ENCODE assay signal across 18 cellular contexts in genomic region chr2:219289195-219289536, GRCh38. TPM values are rescaled to one million over a fixed set of nuclear protein-coding genes. Genes with fewer than 3 reads are reported as not detected.
A peak's percentile ranks its signal among the peaks of the same experiment; 100 is the strongest.
DNase-seq lines count a peak whose midpoint lies in the region; ATAC-seq, FAIRE-seq and TF ChIP-seq lines count a peak whose summit lies in the region.
"Had no signal": no experiment of that assay in that cellular context is flagged by ENCODE, and none has a peak within 500 bp of the region (broad histone marks: within the 10 kb centered on the region; RNA-seq: fewer than 3 reads in every experiment).

No MANE protein-coding gene starts in this region.

- H3K4me1 ChIP-seq in IMR-90 (ENCODE audit: control insufficient read depth, insufficient read depth, low read length) (peaks cover 17% of the 10 kb centered on the region), astrocyte (ENCODE audit: insufficient read depth, low read length) (peaks cover 21% of the 10 kb centered on the region), suprapubic skin (peaks cover 61% of the 10 kb centered on the region)
- H3K4me1 ChIP-seq: parathyroid adenoma had no signal

- H3K36me3 ChIP-seq in IMR-90 (ENCODE audit: control insufficient read depth, insufficient read depth, low read length) (peaks cover 22% of the 10 kb centered on the region), astrocyte (ENCODE audit: insufficient read depth, low read length) (peaks cover 2% of the 10 kb centered on the region), suprapubic skin (peaks cover 11% of the 10 kb centered on the region)

- H4K91ac ChIP-seq in IMR-90 (ENCODE audit: insufficient read depth, low read depth, low read length): 0 out of 2 replicates have a peak overlapping the region, but pooled peaks have one; percentile 18

- in situ Hi-C loops in IMR-90 (cut with MboI; ENCODE audit: low sequenced_read_pairs): no loop called here

- no peaks in the 10 kb centered on the region for H3K79me1 ChIP-seq in IMR-90 (ENCODE audit: low read depth in 1 of 2, low read length in 2 of 2)

- H3K4me1 Mint-ChIP-seq in astrocyte (ENCODE audit: low read depth, unreplicated experiment): peaks cover 15% of the 10 kb centered on the region

- CTCF ChIA-PET in IMR-90 (lab: Yijun Ruan, JAX): interaction anchor here (0.6 to 0.7 kb wide), 2 partner anchors 10 to 978 kb away, joined by 3 read pairs; partner anchors contain the start of gene DNAJB2

- H3K4me2 ChIP-seq in IMR-90 (ENCODE audit: low read depth, low read length): peak overlapping the region; percentile 52
- H3K4me2 ChIP-seq in astrocyte (ENCODE audit: low read length): peak overlapping the region; percentile 64

- dilution Hi-C loops in IMR-90 (cut with HindIII; ENCODE audit: low sequenced_read_pairs, unreplicated experiment): no loop called here

- ATAC-seq in IMR-90 (ENCODE audit: low read depth) (no peak), HG02759 (IDR thresholded peaks at IDR 0.05; ENCODE audit: unreplicated experiment) (no peak)
- ATAC-seq: activated CD8-positive, alpha-beta memory T cell treated with anti-CD3 and anti-CD28 coated beads, Interleukin-2, amount 10 ng/mL, durations not matched to agents 7 days and 5 days had no signal

- peak overlapping the region in 1 of 2 experiments; percentile 41; a peak in 2 of 4 replicates for H4K8ac ChIP-seq in IMR-90 (ENCODE audit: low read depth in 2 of 2, low read length in 2 of 2)

- BruUV-seq in IMR-90 (replicated peaks; lab: Mats Ljungman, UMichigan): no TSS peak

- peak overlapping the region; percentile 45; the same call in 1 of the 2 replicates for H2AK5ac ChIP-seq in IMR-90 (ENCODE audit: low read depth, low read length)

- H3K27me3 ChIP-seq in IMR-90 (ENCODE audit: control insufficient read depth, insufficient read depth, low read length) (no peaks in the 10 kb centered on the region), astrocyte (ENCODE audit: insufficient read depth, low read length) (no peaks in the 10 kb centered on the region), layer of hippocampus (ENCODE audit: control insufficient read depth, insufficient read depth, low read length) (no peaks in the 10 kb centered on the region), suprapubic skin (no peaks in the 10 kb centered on the region)
- H3K27me3 ChIP-seq: BE2C had no signal

- H4K20me1 ChIP-seq in IMR-90 (ENCODE audit: insufficient read depth, low read length) (peaks cover 10% of the 10 kb centered on the region; the same call in 1 of the 2 replicates), astrocyte (ENCODE audit: insufficient read depth, low read length) (no peaks in the 10 kb centered on the region)

- H3K9me1 ChIP-seq in IMR-90 (ENCODE audit: insufficient read depth, low read length): peaks cover 11% of the 10 kb centered on the region; the same call in 1 of the 2 replicates

- 0 out of 2 replicates have a peak overlapping the region, but pooled peaks have one; percentile 11 for H3K9ac ChIP-seq in IMR-90 (ENCODE audit: low read depth, low read length)
- no peak overlapping the region for H3K9ac ChIP-seq in astrocyte (ENCODE audit: low read length)
- H3K9ac ChIP-seq: parathyroid adenoma had no signal

- no peak overlapping the region for H3K27ac Mint-ChIP-seq in astrocyte (ENCODE audit: unreplicated experiment)
- H3K27ac Mint-ChIP-seq: activated CD8-positive, alpha-beta memory T cell treated with anti-CD3 and anti-CD28 coated beads, Interleukin-2, amount 10 ng/mL, durations not matched to agents 7 days and 5 days had no signal

- H3K14ac ChIP-seq in IMR-90 (replicated peaks; ENCODE audit: low read depth, low read length): no peak overlapping the region; the same call in 1 of the 2 replicates

- intact Hi-C loops in IMR-90 (cut with micrococcal nuclease): loop anchor here (1.0 to 2.0 kb wide), 2 partner anchors 10 to 58 kb away; partner anchors contain the start of gene DNAJB2

- H3K23ac ChIP-seq in IMR-90 (ENCODE audit: low read depth, low read length): peak overlapping the region; percentile 82; the same call in 1 of the 2 replicates

- H3K4me3 ChIP-seq in IMR-90 (ENCODE audit: insufficient read depth, low read depth, low read length) (no peak overlapping the region), astrocyte (ENCODE audit: insufficient read depth, low read depth, low read length) (no peak overlapping the region), suprapubic skin (no peak overlapping the region)

- peak overlapping the region; percentile 28; the same call in 1 of the 2 replicates for H4K5ac ChIP-seq in IMR-90 (ENCODE audit: low read depth, low read length)

- peak overlapping the region; percentile 35; the same call in 1 of the 2 replicates for H2BK120ac ChIP-seq in IMR-90 (ENCODE audit: low read depth, low read length)

- TF ChIP-seq CTCF in IMR-90 (conservative IDR thresholded peaks at IDR 0.05; ENCODE audit: low read depth, low read length) (no peak), astrocyte (IDR thresholded peaks at IDR 0.05; ENCODE audit: insufficient read depth, low read depth, low read length) (no peak), suprapubic skin (IDR thresholded peaks at IDR 0.05) (no peak)

- peaks cover 13% of the 10 kb centered on the region for H3K36me3 Mint-ChIP-seq in astrocyte (ENCODE audit: low read depth, unreplicated experiment)
- H3K36me3 Mint-ChIP-seq: activated CD8-positive, alpha-beta memory T cell treated with anti-CD3 and anti-CD28 coated beads, Interleukin-2, amount 10 ng/mL, durations not matched to agents 7 days and 5 days had no signal

- 68% methylated on average over 3 of the region's 6 CpGs; no CpG with 5 or more reads in 1 of the 2 experiments for WGBS in IMR-90 (ENCODE audit: extremely low coverage in 2 of 2, insufficient read length in 1 of 2), 2 experiments
- WGBS in suprapubic skin: 82% methylated on average over 4 of the region's 6 CpGs

- no peak for FAIRE-seq in astrocyte (lab: Jason Lieb, UNC)
- FAIRE-seq: kidney had no signal

- TF ChIP-seq EP300 in suprapubic skin (IDR thresholded peaks at IDR 0.05): no peak

- no peak for TF ChIP-seq RAD21 in IMR-90 (IDR thresholded peaks at IDR 0.05; ENCODE audit: low read length)

- H3K9me3 Mint-ChIP-seq in astrocyte (ENCODE audit: unreplicated experiment): no peaks in the 10 kb centered on the region

- H3K56ac ChIP-seq in IMR-90 (ENCODE audit: extremely low read depth, insufficient read depth, low read length): no peak overlapping the region

- peak overlapping the region; percentile 47 for H3K18ac ChIP-seq in IMR-90 (ENCODE audit: low read depth, low read length)

- H3K79me2 ChIP-seq in astrocyte (ENCODE audit: insufficient read depth, low read length): no peaks in the 10 kb centered on the region
- H3K79me2 ChIP-seq: parathyroid adenoma had no signal

- H2BK15ac ChIP-seq in IMR-90 (ENCODE audit: low read depth, low read length): no peak overlapping the region

- H2AFZ ChIP-seq in IMR-90 (replicated peaks; ENCODE audit: low read length, poor library complexity): peak overlapping the region; percentile 77
- no peak overlapping the region for H2AFZ ChIP-seq in astrocyte (ENCODE audit: low read depth, low read length)
- H2AFZ ChIP-seq: parathyroid adenoma had no signal

- TF ChIP-seq POLR2A in IMR-90 (IDR thresholded peaks at IDR 0.05; ENCODE audit: low read depth, low read length) (no peak), suprapubic skin (IDR thresholded peaks at IDR 0.05) (no peak)

- POLR2A ChIA-PET in IMR-90 (lab: Charles Lee; ENCODE audit: unreplicated experiment): no interaction called here

- H2BK5ac ChIP-seq in IMR-90 (ENCODE audit: low read depth, low read length, poor library complexity, severe bottlenecking): peak overlapping the region; percentile 61

- peak overlapping the region; percentile 72 for H3K4ac ChIP-seq in IMR-90 (ENCODE audit: low read depth, low read length)

- no peak for DNase-seq in IMR-90
- DNase-seq in astrocyte (ENCODE audit: low read depth): no peak
- DNase-seq in suprapubic skin (ENCODE audit: low spot score in 2 of 2): no peak
- no peak for DNase-seq in germinal center (ENCODE audit: low spot score)
- DNase-seq in NCI-H1105 treated with DMSO at 0.1 percent for 48 hours (lab: John Stamatoyannopoulos, UW): no peak
- DNase-seq: activated CD8-positive, alpha-beta memory T cell treated with anti-CD3 and anti-CD28 coated beads, Interleukin-2, amount 10 ng/mL, durations not matched to agents 7 days and 5 days; activated naive CD4-positive, alpha-beta T cell treated with anti-CD3 and anti-CD28 coated beads, Interleukin-2, amount 50 U/mL, for 16 hours; glutamatergic neuron; NCI-H82; stimulated activated CD4-positive, alpha-beta T cell treated with anti-CD3 and anti-CD28 coated beads, Interleukin-15, amount 100 ng/mL, for 24 hours; T-helper 2 cell had no signal

- no peak overlapping the region for H2BK20ac ChIP-seq in IMR-90 (ENCODE audit: low read depth, low read length)

- no peaks in the 10 kb centered on the region for H3K9me3 ChIP-seq in IMR-90 (ENCODE audit: control insufficient read depth, insufficient read depth, low read length)
- H3K9me3 ChIP-seq in astrocyte (ENCODE audit: insufficient read depth, low read depth, low read length): no peaks in the 10 kb centered on the region
- H3K9me3 ChIP-seq in suprapubic skin: no peaks in the 10 kb centered on the region
- H3K9me3 ChIP-seq: BE2C had no signal

- H3K27ac ChIP-seq in IMR-90 (ENCODE audit: insufficient read depth, low read length) (peak overlapping the region; percentile 70; the same call in 1 of the 2 replicates), astrocyte (ENCODE audit: low read depth, low read length) (peak overlapping the region; percentile 17), layer of hippocampus (ENCODE audit: low read depth, low read length) (peak overlapping the region; percentile 96), suprapubic skin (peak overlapping the region; percentile 42)
- H3K27ac ChIP-seq: parathyroid adenoma had no signal

- no peak overlapping the region for H3K4me3 Mint-ChIP-seq in astrocyte (ENCODE audit: unreplicated experiment)
- H3K4me3 Mint-ChIP-seq: activated CD8-positive, alpha-beta memory T cell treated with anti-CD3 and anti-CD28 coated beads, Interleukin-2, amount 10 ng/mL, durations not matched to agents 7 days and 5 days had no signal

- H2AK9ac ChIP-seq in IMR-90 (replicated peaks; ENCODE audit: low read depth, low read length, poor library complexity): peak overlapping the region; percentile 31

- H3K27me3 Mint-ChIP-seq in astrocyte (ENCODE audit: low read depth, unreplicated experiment): peaks cover 2% of the 10 kb centered on the region
- H3K27me3 Mint-ChIP-seq: activated CD8-positive, alpha-beta memory T cell treated with anti-CD3 and anti-CD28 coated beads, Interleukin-2, amount 10 ng/mL, durations not matched to agents 7 days and 5 days had no signal

RNA-seq across cellular contexts. Expression of gene DNAJB2, which starts 10.0 kb away (rescaled TPM):
- 30.6 and 43.0 TPM in 2 replicates for total RNA-seq in IMR-90 (2012; rRNA removed)
- 45.8 and 50.7 TPM in 2 replicates for polyA plus RNA-seq in IMR-90 (2012; rRNA removed)
- polyA plus RNA-seq in IMR-90 (2012; cell fraction: cytosol; rRNA removed): 48.2 and 52.0 TPM in 2 replicates
- 150 and 169 TPM in 2 replicates for polyA plus RNA-seq in IMR-90 (2012; cell fraction: nucleus; rRNA removed; ENCODE audit: low replicate concordance)
- 49.7 and 53.9 TPM in 2 replicates for total RNA-seq in astrocyte
- total RNA-seq in suprapubic skin: 100 to 1,000 TPM in 2 of 4 donors, 10 to 100 TPM in 2; 91.2 to 138 (median 107) TPM

RNA-seq across cellular contexts. Expression of gene PTPRN, which starts 20.0 kb away (rescaled TPM):
- total RNA-seq in IMR-90 (2012; rRNA removed) (4.4 and 5.2 TPM in 2 replicates), astrocyte (76.6 and 88.2 TPM in 2 replicates), suprapubic skin (not detected)
- polyA plus RNA-seq in IMR-90 (2012; rRNA removed): 21.4 and 22.0 TPM in 2 replicates
- 16.3 and 28.2 TPM in 2 replicates for polyA plus RNA-seq in IMR-90 (2012; cell fraction: cytosol; rRNA removed)
- polyA plus RNA-seq in IMR-90 (2012; cell fraction: nucleus; rRNA removed; ENCODE audit: low replicate concordance): 20.4 and 43.0 TPM in 2 replicates
- total RNA-seq: kidney had no signal

RNA-seq across cellular contexts. Expression of gene TUBA4A, which starts 35.4 kb away (rescaled TPM):
- total RNA-seq in IMR-90 (2012; rRNA removed): 21.9 and 26.1 TPM in 2 replicates
- polyA plus RNA-seq in IMR-90 (2012; rRNA removed): 30.3 and 35.6 TPM in 2 replicates
- polyA plus RNA-seq in IMR-90 (2012; cell fraction: cytosol; rRNA removed): 19.5 and 39.0 TPM in 2 replicates
- polyA plus RNA-seq in IMR-90 (2012; cell fraction: nucleus; rRNA removed; ENCODE audit: low replicate concordance): 46.8 and 128 TPM in 2 replicates
- total RNA-seq in astrocyte: 18.0 and 19.7 TPM in 2 replicates
- 100 to 1,000 TPM; 194 to 530 (median 394) TPM for total RNA-seq in suprapubic skin

RNA-seq across cellular contexts. Expression of gene TUBA4B, which starts 36.1 kb away (rescaled TPM):
- total RNA-seq in IMR-90 (2012; rRNA removed) (not detected in 2 replicates), astrocyte (not detected in 2 replicates), suprapubic skin (not detected)
- polyA plus RNA-seq in IMR-90 (2012; rRNA removed): not detected in 2 replicates
- not detected in 2 replicates for polyA plus RNA-seq in IMR-90 (2012; cell fraction: cytosol; rRNA removed)
- polyA plus RNA-seq in IMR-90 (2012; cell fraction: nucleus; rRNA removed; ENCODE audit: low replicate concordance): 0.05 TPM in 1 of 2 replicates, not detected in the other
- total RNA-seq: activated CD8-positive, alpha-beta memory T cell treated with anti-CD3 and anti-CD28 coated beads, Interleukin-2, amount 10 ng/mL, durations not matched to agents 7 days and 5 days; mononuclear cell; RPMI7951 had no signal

RNA-seq across cellular contexts. Expression of gene RESP18, which starts 43.4 kb away (rescaled TPM):
- total RNA-seq in IMR-90 (2012; rRNA removed): not detected in 2 replicates
- polyA plus RNA-seq in IMR-90 (2012; rRNA removed): not detected in 2 replicates
- not detected in 2 replicates for polyA plus RNA-seq in IMR-90 (2012; cell fraction: cytosol; rRNA removed)
- polyA plus RNA-seq in IMR-90 (2012; cell fraction: nucleus; rRNA removed; ENCODE audit: low replicate concordance): not detected in 2 replicates
- not detected in 2 replicates for total RNA-seq in astrocyte
- total RNA-seq in suprapubic skin: not detected
- total RNA-seq: activated CD8-positive, alpha-beta memory T cell treated with anti-CD3 and anti-CD28 coated beads, Interleukin-2, amount 10 ng/mL, durations not matched to agents 7 days and 5 days; kidney; mononuclear cell; RPMI7951 had no signal

Comparison
In these comparisons a context has a peak if more than half of its experiments do, and no peak if none do; other contexts are left out.
1. H3K27ac ChIP-seq: peak in every context shown above with its lines; median percentile 96 in layer of hippocampus; 70 in IMR-90; 42 in suprapubic skin; 17 in astrocyte.
2. RNA of gene PTPRN, which starts 20.0 kb away (total RNA-seq): 76.6 to 88.2 TPM in astrocyte; 4.4 to 5.2 TPM in IMR-90 and not detected in suprapubic skin; every median in the first group is over 10 times any median in the second.